ENCODE assay signal across 8 cellular contexts in the genomic region with DNA sequence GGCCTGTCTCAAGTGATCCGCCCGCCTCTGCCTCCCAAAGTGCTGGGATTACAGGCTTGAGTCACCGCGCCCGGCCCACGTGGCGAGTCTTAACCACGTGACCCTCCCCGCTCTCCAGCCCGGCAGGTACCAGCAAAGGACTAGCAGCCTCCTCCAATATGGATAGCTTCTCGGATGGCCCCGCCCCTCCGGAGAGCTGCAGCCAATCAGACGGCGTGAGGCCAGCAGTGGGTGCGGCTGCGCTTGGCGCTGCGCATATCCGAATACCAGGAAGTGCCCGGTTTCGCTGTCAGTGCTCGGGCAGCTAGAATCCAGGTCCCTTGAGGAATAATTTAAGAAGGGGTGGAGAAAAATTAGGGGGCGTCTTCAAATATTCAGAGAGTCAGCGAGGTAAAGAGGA.
A peak's percentile ranks its signal among the peaks of the same experiment; 100 is the strongest.
DNase-seq lines count a peak whose midpoint lies in the region; ATAC-seq and TF ChIP-seq lines count a peak whose summit lies in the region.

No MANE protein-coding gene starts in this region.

- peaks cover 0 to 4% of the 10 kb centered on the region in 2 donors for H3K4me1 ChIP-seq in muscle layer of duodenum (ENCODE audit: control insufficient read depth in 1 of 2, insufficient read depth in 2 of 2, low read length in 2 of 2)

- no peaks in the 10 kb centered on the region for H3K36me3 ChIP-seq in muscle layer of duodenum (ENCODE audit: control insufficient read depth in 1 of 2, insufficient read depth in 2 of 2, low read length in 2 of 2)

- peak; percentile 93 for ATAC-seq in HG02571 (IDR thresholded peaks at IDR 0.05; ENCODE audit: unreplicated experiment)

- in situ Hi-C loops in KBM-7 (cut with MboI; ENCODE audit: low pct_unique_long_range_greater_than_20kb, low sequenced_read_pairs), result no loop called here

- TF ChIP-seq POLR2A in erythroblast (IDR thresholded peaks at IDR 0.05; ENCODE audit: low read length), result peak; percentile 65

- no peaks in the 10 kb centered on the region for H3K27me3 ChIP-seq in muscle layer of duodenum (ENCODE audit: low read depth, low read length)

- no peaks in the 10 kb centered on the region for H3K9me3 ChIP-seq in muscle layer of duodenum (ENCODE audit: control insufficient read depth in 1 of 2, low read length in 2 of 2)

- peak overlapping the region; percentile 63 to 83 for H3K4me3 ChIP-seq in muscle layer of duodenum (ENCODE audit: low read depth in 1 of 2, low read length in 2 of 2)

- DNase-seq in GM03348 (ENCODE audit: low spot score) (peak; percentile 94), NCI-H510A treated with DMSO at 0.1 percent for 48 hours (lab: John Stamatoyannopoulos, UW) (peak; percentile 40), activated T-cell treated with anti-CD3 and anti-CD28 coated beads for 24 hours (ENCODE audit: low read depth) (peak; percentile 89), erythroblast (lab: John Stamatoyannopoulos, UW) (peak; percentile 90 to 91), KBM-7 (no peak)
- DNase-seq in stimulated activated CD8-positive, alpha-beta memory T cell treated with anti-CD3 and anti-CD28 coated beads, Interleukin-4, amount 100 ng/mL, for 4 hours (ENCODE audit: low read depth in 2 of 2, low spot score in 1 of 2), result peak; percentile 84 to 86

- peak overlapping the region; percentile 72 for H3K27ac ChIP-seq in muscle layer of duodenum (ENCODE audit: low read length)
